ENCODE assay signal across 27 cellular contexts in the genomic region with DNA sequence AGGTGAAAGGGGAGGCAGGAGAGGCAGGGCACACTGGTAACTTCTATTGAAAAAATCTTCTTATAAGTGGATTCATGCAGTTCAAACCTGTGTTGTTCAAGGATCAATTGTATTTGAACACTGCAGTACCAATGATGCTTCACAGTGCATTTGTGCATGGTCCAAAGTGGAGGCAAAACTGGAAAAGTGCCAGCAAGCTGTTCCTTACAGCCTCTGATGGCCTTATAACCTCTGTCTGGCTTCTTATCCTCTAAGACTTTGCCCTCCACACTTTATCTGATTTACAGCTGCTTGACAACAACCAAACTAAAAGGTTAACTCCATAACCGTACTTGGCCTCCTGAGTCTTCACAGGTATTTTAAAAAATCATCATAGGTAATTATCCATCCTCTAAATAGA. TPM values are rescaled to one million over a fixed set of nuclear protein-coding genes. Genes with fewer than 3 reads are reported as not detected.
"Had no signal": no experiment of that assay in that cellular context is flagged by ENCODE, and none has a peak within 500 bp of the region (broad histone marks: within the 10 kb centered on the region; RNA-seq: fewer than 3 reads in every experiment).

No MANE protein-coding gene starts in this region.

- H3K36me3 Mint-ChIP-seq: T-cell had no signal

- DNase-seq: KBM-7; MV-4-11; NCI-H1048; NCI-H1105; NCI-H1417; NCI-H1436 treated with DMSO at 0.1 percent for 48 hours; NCI-H1694 treated with DMSO at 0.1 percent for 48 hours; NCI-H1930; NCI-H2081; NCI-H2107; NCI-H2171 treated with DMSO at 0.1 percent for 48 hours; NCI-H446; NCI-H510A; NCI-H524 treated with DMSO at 0.1 percent for 48 hours; NCI-H69; NCI-H774; NK-92 treated with Interleukin-12 subunit alpha and Interleukin-12 subunit beta, amount 100 ng/mL, for 24 hours; PC-3; SHP77; SK-N-SH; SW 1271; T-cell had no signal

- ATAC-seq: Panc1, PC-3, T-cell had no signal

- H3K4me1 Mint-ChIP-seq: T-cell had no signal

- H3K4me3 Mint-ChIP-seq: T-cell had no signal

- H3K27ac Mint-ChIP-seq: T-cell had no signal

RNA-seq across cellular contexts. Expression of a gene that starts 40.4 kb away (rescaled TPM):
- total RNA-seq: LHCN-M2, MCF 10A, OCI-LY7, SK-MEL-5, T-cell had no signal
